ENCODE assay signal across 3 cellular contexts in genomic region chr1:237525102-237525501, GRCh38.
"Had no signal": no experiment of that assay in that cellular context is flagged by ENCODE, and none has a peak within 500 bp of the region (broad histone marks: within the 10 kb centered on the region; RNA-seq: fewer than 3 reads in every experiment).

No MANE protein-coding gene starts in this region.

- DNase-seq: GDM1, GF-D8 had no signal

- H3K4me3 ChIP-seq: GM12878 had no signal
